1 cellular context compared by ENCODE assay signal in the genomic region with DNA sequence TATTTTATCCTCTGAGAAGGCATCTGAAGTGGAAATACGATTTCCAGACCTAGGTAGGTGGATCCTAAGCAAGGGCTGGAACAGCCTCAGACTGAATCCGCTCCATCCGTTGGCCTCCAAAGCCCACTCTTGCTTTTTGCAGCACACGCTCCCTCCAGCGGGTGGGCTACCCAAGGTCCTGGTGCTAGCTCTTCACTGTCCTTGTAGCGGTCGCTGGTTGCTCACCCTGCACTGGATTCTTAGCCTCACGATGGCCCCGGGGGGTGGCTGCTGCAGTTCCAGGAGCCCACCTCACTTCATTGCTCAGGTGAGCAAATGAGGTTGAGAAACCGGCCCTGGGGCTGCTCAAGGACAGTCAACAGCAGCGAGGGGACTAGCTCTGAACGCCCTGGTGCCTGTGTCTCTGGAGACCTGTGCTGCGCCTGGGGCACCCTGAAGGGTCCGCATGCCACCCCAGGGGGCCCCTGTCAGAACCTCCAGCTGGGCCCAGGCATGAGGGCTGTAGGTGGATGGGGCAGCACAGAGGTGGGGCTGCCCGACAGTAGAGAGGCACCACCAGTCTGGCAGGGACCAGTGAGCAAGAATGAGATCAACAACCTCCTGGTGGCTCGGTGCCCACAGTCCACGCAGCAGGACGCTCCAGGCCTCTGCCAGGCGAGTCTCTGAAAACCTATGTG.
TF ChIP-seq lines count a peak whose summit lies in the region.

No MANE protein-coding gene starts in this region.

TF ChIP-seq in SK-N-SH, 30 proteins besides CTCF, POLR2A, EP300 and RAD21 (continued from another document):
- TF ChIP-seq, protein P1, sequence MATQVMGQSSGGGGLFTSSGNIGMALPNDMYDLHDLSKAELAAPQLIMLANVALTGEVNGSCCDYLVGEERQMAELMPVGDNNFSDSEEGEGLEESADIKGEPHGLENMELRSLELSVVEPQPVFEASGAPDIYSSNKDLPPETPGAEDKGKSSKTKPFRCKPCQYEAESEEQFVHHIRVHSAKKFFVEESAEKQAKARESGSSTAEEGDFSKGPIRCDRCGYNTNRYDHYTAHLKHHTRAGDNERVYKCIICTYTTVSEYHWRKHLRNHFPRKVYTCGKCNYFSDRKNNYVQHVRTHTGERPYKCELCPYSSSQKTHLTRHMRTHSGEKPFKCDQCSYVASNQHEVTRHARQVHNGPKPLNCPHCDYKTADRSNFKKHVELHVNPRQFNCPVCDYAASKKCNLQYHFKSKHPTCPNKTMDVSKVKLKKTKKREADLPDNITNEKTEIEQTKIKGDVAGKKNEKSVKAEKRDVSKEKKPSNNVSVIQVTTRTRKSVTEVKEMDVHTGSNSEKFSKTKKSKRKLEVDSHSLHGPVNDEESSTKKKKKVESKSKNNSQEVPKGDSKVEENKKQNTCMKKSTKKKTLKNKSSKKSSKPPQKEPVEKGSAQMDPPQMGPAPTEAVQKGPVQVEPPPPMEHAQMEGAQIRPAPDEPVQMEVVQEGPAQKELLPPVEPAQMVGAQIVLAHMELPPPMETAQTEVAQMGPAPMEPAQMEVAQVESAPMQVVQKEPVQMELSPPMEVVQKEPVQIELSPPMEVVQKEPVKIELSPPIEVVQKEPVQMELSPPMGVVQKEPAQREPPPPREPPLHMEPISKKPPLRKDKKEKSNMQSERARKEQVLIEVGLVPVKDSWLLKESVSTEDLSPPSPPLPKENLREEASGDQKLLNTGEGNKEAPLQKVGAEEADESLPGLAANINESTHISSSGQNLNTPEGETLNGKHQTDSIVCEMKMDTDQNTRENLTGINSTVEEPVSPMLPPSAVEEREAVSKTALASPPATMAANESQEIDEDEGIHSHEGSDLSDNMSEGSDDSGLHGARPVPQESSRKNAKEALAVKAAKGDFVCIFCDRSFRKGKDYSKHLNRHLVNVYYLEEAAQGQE (IDR thresholded peaks at IDR 0.05; ENCODE audit: low read depth, low read length) = no peak
- TF ChIP-seq GABPA (IDR thresholded peaks at IDR 0.05; ENCODE audit: low read depth) (no peak), NRF1 (IDR thresholded peaks at IDR 0.05; ENCODE audit: low read depth, low read length) (no peak), ELF1 (IDR thresholded peaks at IDR 0.05) (no peak), YY1 (IDR thresholded peaks at IDR 0.05; ENCODE audit: low read depth) (no peak), CHD2 (IDR thresholded peaks at IDR 0.05; ENCODE audit: low read length, partially characterized antibody) (no peak), TAF1 (IDR thresholded peaks at IDR 0.05; ENCODE audit: borderline replicate concordance, low read depth, low read length) (no peak), RCOR1 (IDR thresholded peaks at IDR 0.05; ENCODE audit: low read length) (no peak), MXI1 (IDR thresholded peaks at IDR 0.05; ENCODE audit: low read depth, low read length) (no peak), JUND (IDR thresholded peaks at IDR 0.05) (no peak), POLR2AphosphoS5 (IDR thresholded peaks at IDR 0.05; ENCODE audit: low read depth, low read length) (no peak)
- TF ChIP-seq, protein P2, sequence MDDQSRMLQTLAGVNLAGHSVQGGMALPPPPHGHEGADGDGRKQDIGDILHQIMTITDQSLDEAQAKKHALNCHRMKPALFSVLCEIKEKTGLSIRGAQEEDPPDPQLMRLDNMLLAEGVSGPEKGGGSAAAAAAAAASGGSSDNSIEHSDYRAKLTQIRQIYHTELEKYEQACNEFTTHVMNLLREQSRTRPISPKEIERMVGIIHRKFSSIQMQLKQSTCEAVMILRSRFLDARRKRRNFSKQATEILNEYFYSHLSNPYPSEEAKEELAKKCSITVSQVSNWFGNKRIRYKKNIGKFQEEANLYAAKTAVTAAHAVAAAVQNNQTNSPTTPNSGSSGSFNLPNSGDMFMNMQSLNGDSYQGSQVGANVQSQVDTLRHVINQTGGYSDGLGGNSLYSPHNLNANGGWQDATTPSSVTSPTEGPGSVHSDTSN (IDR thresholded peaks at IDR 0.05) = no peak
- TF ChIP-seq, protein P3, sequence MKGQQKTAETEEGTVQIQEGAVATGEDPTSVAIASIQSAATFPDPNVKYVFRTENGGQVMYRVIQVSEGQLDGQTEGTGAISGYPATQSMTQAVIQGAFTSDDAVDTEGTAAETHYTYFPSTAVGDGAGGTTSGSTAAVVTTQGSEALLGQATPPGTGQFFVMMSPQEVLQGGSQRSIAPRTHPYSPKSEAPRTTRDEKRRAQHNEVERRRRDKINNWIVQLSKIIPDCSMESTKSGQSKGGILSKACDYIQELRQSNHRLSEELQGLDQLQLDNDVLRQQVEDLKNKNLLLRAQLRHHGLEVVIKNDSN (IDR thresholded peaks at IDR 0.05; ENCODE audit: borderline replicate concordance, low read depth) = no peak
